13 cellular contexts compared by ENCODE assay signal in genomic region chr7:159028456-159029401, GRCh38.
DNase-seq lines count a peak whose midpoint lies in the region; ATAC-seq and TF ChIP-seq lines count a peak whose summit lies in the region.
"Had no signal": no experiment of that assay in that cellular context is flagged by ENCODE, and none has a peak within 500 bp of the region (broad histone marks: within the 10 kb centered on the region; RNA-seq: fewer than 3 reads in every experiment).

No MANE protein-coding gene starts in this region.

- peaks cover 65% of the 10 kb centered on the region for H3K4me1 ChIP-seq in mesenchymal stem cell (ENCODE audit: control insufficient read depth, insufficient read depth, low read depth, low read length)
- peaks cover 0 to 56% (median 28%) of the 10 kb centered on the region in 4 donors for H3K4me1 ChIP-seq in tibial artery

- H3K9ac ChIP-seq in mesenchymal stem cell (ENCODE audit: low read length): no peak overlapping the region

- TF ChIP-seq CTCF in tibial artery (IDR thresholded peaks at IDR 0.05): no peak

- no peak overlapping the region for H4K91ac ChIP-seq in mesenchymal stem cell (ENCODE audit: low read length)

- peak; percentile 5 for DNase-seq in activated naive CD4-positive, alpha-beta T cell treated with anti-CD3 and anti-CD28 coated beads, Interleukin-2, amount 50 U/mL, for 16 hours
- no peak for DNase-seq in activated naive CD4-positive, alpha-beta T cell treated with Interleukin-2 at 50 U/mL for 16 hours
- peak; percentile 44 for DNase-seq in activated CD8-positive, alpha-beta memory T cell treated with anti-CD3 and anti-CD28 coated beads, Interleukin-2, amount 50 U/mL, for 48 hours
- DNase-seq in mesenchymal stem cell: no peak
- peak; percentile 17 to 65 for DNase-seq in tibial artery
- DNase-seq in foreskin melanocyte: no peak
- DNase-seq in hypothalamus (lab: John Stamatoyannopoulos, UW): no peak
- DNase-seq: activated CD4-positive, alpha-beta T cell treated with anti-CD3 and anti-CD28 coated beads, Interleukin-2, amount 10 ng/mL, durations not matched to agents 24 days and 14 days; NCI-H748 treated with DMSO at 0.1 percent for 48 hours; SHP77 treated with DMSO at 0.1 percent for 48 hours; T-helper 1 cell had no signal

- H2AK5ac ChIP-seq in mesenchymal stem cell (ENCODE audit: low read length, severe bottlenecking): peak overlapping the region; percentile 16

- H2BK15ac ChIP-seq in mesenchymal stem cell (ENCODE audit: low read depth, poor library complexity, severe bottlenecking): no peak overlapping the region

- no peak overlapping the region for H3K14ac ChIP-seq in mesenchymal stem cell (ENCODE audit: low read length in 2 of 2)

- 92% methylated on average over 23 of the region's 28 CpGs for WGBS in mesenchymal stem cell

- no peak overlapping the region for H2BK5ac ChIP-seq in mesenchymal stem cell (ENCODE audit: low read depth, low read length, poor library complexity, severe bottlenecking)

- no peak overlapping the region for H3K4me2 ChIP-seq in mesenchymal stem cell (ENCODE audit: low read length, poor library complexity, severe bottlenecking)

- H3K36me3 ChIP-seq in mesenchymal stem cell (ENCODE audit: control insufficient read depth in 1 of 2, insufficient read depth in 2 of 2, low read depth in 1 of 2, low read length in 2 of 2): peaks cover 0 to 7% of the 10 kb centered on the region in 2 experiments
- no peaks in the 10 kb centered on the region for H3K36me3 ChIP-seq in tibial artery

- no peak overlapping the region for H2AFZ ChIP-seq in mesenchymal stem cell (ENCODE audit: low read depth, low read length)

- no peak overlapping the region for H3K18ac ChIP-seq in mesenchymal stem cell (ENCODE audit: low read depth in 1 of 2, low read length in 2 of 2)

- no peak overlapping the region for H3K27ac ChIP-seq in mesenchymal stem cell (ENCODE audit: low read length, poor library complexity, severe bottlenecking)
- peak overlapping the region; percentile 87 to 95 for H3K27ac ChIP-seq in tibial artery
- H3K27ac ChIP-seq: C4-2B had no signal

- H3K23ac ChIP-seq in mesenchymal stem cell (ENCODE audit: low read length in 2 of 2): no peak overlapping the region

- intact Hi-C loops in tibial artery (cut with DNase I; ENCODE audit: low total_unique reads): no loop called here

- no peak overlapping the region for H4K8ac ChIP-seq in mesenchymal stem cell (ENCODE audit: low read length)

- no peak overlapping the region for H3K4ac ChIP-seq in mesenchymal stem cell (ENCODE audit: low read depth in 1 of 2, low read length in 2 of 2)

- H3K9me3 ChIP-seq in mesenchymal stem cell (ENCODE audit: control insufficient read depth, low read length) (no peaks in the 10 kb centered on the region), tibial artery (no peaks in the 10 kb centered on the region)

- peaks cover 0 to 61% of the 10 kb centered on the region in 2 experiments for H3K27me3 ChIP-seq in mesenchymal stem cell (ENCODE audit: control insufficient read depth in 1 of 2, insufficient read depth in 1 of 2, low read length in 2 of 2)
- no peaks in the 10 kb centered on the region for H3K27me3 ChIP-seq in tibial artery

- no peaks in the 10 kb centered on the region for H3K79me1 ChIP-seq in mesenchymal stem cell (replicated peaks; ENCODE audit: low read length, poor library complexity, severe bottlenecking)

- no peak overlapping the region for H3K4me3 ChIP-seq in mesenchymal stem cell (ENCODE audit: insufficient read depth in 1 of 2, low read depth in 1 of 2, low read length in 2 of 2)
- H3K4me3 ChIP-seq in tibial artery: no peak overlapping the region

- ATAC-seq in HG03354 (IDR thresholded peaks at IDR 0.05; ENCODE audit: poor library complexity, severe bottlenecking, unreplicated experiment): no peak

- H2BK12ac ChIP-seq in mesenchymal stem cell (ENCODE audit: low read length in 2 of 2): no peak overlapping the region

- no peak overlapping the region for H2BK120ac ChIP-seq in mesenchymal stem cell (ENCODE audit: low read depth, low read length)

Comparison
In these comparisons a context has a peak if more than half of its experiments do, and no peak if none do; other contexts are left out.
1. DNase-seq: peak in activated naive CD4-positive, alpha-beta T cell treated with anti-CD3 and anti-CD28 coated beads, Interleukin-2, amount 50 U/mL, for 16 hours (single experiment), activated CD8-positive, alpha-beta memory T cell treated with anti-CD3 and anti-CD28 coated beads, Interleukin-2, amount 50 U/mL, for 48 hours (single experiment) and tibial artery (2 of 2); none in activated naive CD4-positive, alpha-beta T cell treated with Interleukin-2 at 50 U/mL for 16 hours (single experiment), mesenchymal stem cell (single experiment), foreskin melanocyte (single experiment) and hypothalamus (0 of 51).